18 cellular contexts compared by ENCODE assay signal in the genomic region with DNA sequence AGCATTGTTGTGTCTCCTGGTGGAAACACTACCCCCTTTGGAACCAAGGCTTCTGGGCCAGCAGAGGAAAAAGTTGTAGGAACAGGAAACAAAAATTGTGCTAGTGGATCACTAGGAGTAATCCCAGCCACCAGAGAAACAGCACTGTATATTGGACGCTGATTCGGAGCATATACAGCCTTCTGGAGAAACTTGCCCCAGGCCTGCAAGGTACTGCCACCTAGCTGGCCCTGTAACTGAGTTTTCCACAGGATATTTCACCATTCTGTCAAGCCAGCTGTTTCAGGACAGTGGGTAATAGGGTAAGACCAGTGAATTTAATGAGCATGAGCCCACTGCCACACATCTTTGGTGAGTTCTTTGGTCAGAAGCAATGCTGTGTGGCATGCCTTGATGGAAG. TPM values are rescaled to one million over a fixed set of nuclear protein-coding genes. Genes with fewer than 3 reads are reported as not detected.
DNase-seq lines count a peak whose midpoint lies in the region; ATAC-seq, FAIRE-seq and TF ChIP-seq lines count a peak whose summit lies in the region.
"Had no signal": no experiment of that assay in that cellular context is flagged by ENCODE, and none has a peak within 500 bp of the region (broad histone marks: within the 10 kb centered on the region; RNA-seq: fewer than 3 reads in every experiment).

No MANE protein-coding gene starts in this region.

- no peak for ATAC-seq in GM23338
- ATAC-seq: A549; CD8-positive, alpha-beta T cell; HCT116 had no signal

- WGBS in endodermal cell (ENCODE audit: insufficient coverage in 1 of 2, insufficient read length in 1 of 2), 2 experiments = 91 to 100% methylated on average over 2 of the region's 2 CpGs

- H3K9me3 Mint-ChIP-seq in endodermal cell (peaks cover 18% of the 10 kb centered on the region), neural progenitor cell (peaks cover 6% of the 10 kb centered on the region), GM23338 (peaks cover 12% of the 10 kb centered on the region)

- no peak overlapping the region for H3K9ac ChIP-seq in endodermal cell (ENCODE audit: extremely low read depth, low read length, poor library complexity, severe bottlenecking)
- no peak overlapping the region for H3K9ac ChIP-seq in neural progenitor cell
- H3K9ac ChIP-seq: BLaER1 treated with 17β-estradiol and CSF1 and Interleukin-3, amounts not matched to agents 10 nM and 100 nM; KMS-11 had no signal

- H3K4me2 ChIP-seq in neural progenitor cell = no peak overlapping the region
- no peak overlapping the region for H3K4me2 ChIP-seq in GM23338
- H3K4me2 ChIP-seq: A549, KMS-11 had no signal

- no peak for FAIRE-seq in H54 (lab: Jason Lieb, UNC)
- FAIRE-seq: A549 had no signal

- no peak overlapping the region for H3K27ac Mint-ChIP-seq in endodermal cell
- H3K27ac Mint-ChIP-seq in neural progenitor cell = no peak overlapping the region
- H3K27ac Mint-ChIP-seq in GM23338 = no peak overlapping the region
- H3K27ac Mint-ChIP-seq: CD8-positive, alpha-beta T cell; HFFc6 had no signal

- H4K20me1 ChIP-seq in neural progenitor cell (ENCODE audit: low read depth) (no peaks in the 10 kb centered on the region), GM23338 (replicated peaks; ENCODE audit: insufficient read depth) (no peaks in the 10 kb centered on the region)
- H4K20me1 ChIP-seq: BLaER1 treated with 17β-estradiol and CSF1 and Interleukin-3, amounts not matched to agents 10 nM and 100 nM had no signal

- no peaks in the 10 kb centered on the region for H3K27me3 ChIP-seq in endodermal cell (ENCODE audit: control insufficient read depth, insufficient read depth, low read length, poor library complexity, severe bottlenecking)
- H3K27me3 ChIP-seq in neural progenitor cell = no peaks in the 10 kb centered on the region
- no peaks in the 10 kb centered on the region for H3K27me3 ChIP-seq in SJCRH30
- no peaks in the 10 kb centered on the region for H3K27me3 ChIP-seq in GM23338 (ENCODE audit: insufficient read depth)
- H3K27me3 ChIP-seq: BLaER1 treated with 17β-estradiol and CSF1 and Interleukin-3, amounts not matched to agents 10 nM and 100 nM had no signal

- H3K9me2 ChIP-seq in GM23338 (ENCODE audit: insufficient read depth) = no peaks in the 10 kb centered on the region

- H3K4me3 ChIP-seq in endodermal cell (ENCODE audit: low read length) (no peak overlapping the region), neural progenitor cell (no peak overlapping the region), SJCRH30 (no peak overlapping the region), GM23338 (no peak overlapping the region)
- H3K4me3 ChIP-seq: A549; BLaER1 treated with 17β-estradiol and CSF1 and Interleukin-3, amounts not matched to agents 10 nM and 100 nM had no signal

- H3K36me3 ChIP-seq in endodermal cell (ENCODE audit: control insufficient read depth, insufficient read depth, low read length) = no peaks in the 10 kb centered on the region
- no peaks in the 10 kb centered on the region for H3K36me3 ChIP-seq in neural progenitor cell
- no peaks in the 10 kb centered on the region for H3K36me3 ChIP-seq in SJCRH30
- H3K36me3 ChIP-seq in GM23338 (ENCODE audit: insufficient read depth) = no peaks in the 10 kb centered on the region
- H3K36me3 ChIP-seq: BLaER1 treated with 17β-estradiol and CSF1 and Interleukin-3, amounts not matched to agents 10 nM and 100 nM had no signal

- peaks cover 5% of the 10 kb centered on the region for H3K9me3 ChIP-seq in endodermal cell (ENCODE audit: control insufficient read depth, low read length)
- no peaks in the 10 kb centered on the region for H3K9me3 ChIP-seq in neural progenitor cell (ENCODE audit: low read depth)
- H3K9me3 ChIP-seq in SJCRH30 (replicated peaks) = no peaks in the 10 kb centered on the region
- H3K9me3 ChIP-seq: A549 had no signal

- H3K27ac ChIP-seq in endodermal cell (ENCODE audit: low read depth, low read length) (no peak overlapping the region), neural progenitor cell (no peak overlapping the region), SJCRH30 (no peak overlapping the region), GM23338 (ENCODE audit: low read depth) (no peak overlapping the region)
- H3K27ac ChIP-seq: 22Rv1; A549; BLaER1 treated with 17β-estradiol and CSF1 and Interleukin-3, amounts not matched to agents 10 nM and 100 nM; KMS-11 had no signal

- H3K79me2 ChIP-seq in neural progenitor cell (ENCODE audit: low read depth) = no peaks in the 10 kb centered on the region
- H3K79me2 ChIP-seq in GM23338 (replicated peaks; ENCODE audit: insufficient read depth) = no peaks in the 10 kb centered on the region

- H3K4me1 ChIP-seq in endodermal cell (ENCODE audit: control insufficient read depth, insufficient read depth, low read length) = no peaks in the 10 kb centered on the region
- H3K4me1 ChIP-seq in neural progenitor cell = no peaks in the 10 kb centered on the region
- no peaks in the 10 kb centered on the region for H3K4me1 ChIP-seq in SJCRH30
- H3K4me1 ChIP-seq in GM23338 (ENCODE audit: insufficient read depth) = 0 out of 2 replicates have a peak, but pooled peaks cover 4% of the 10 kb centered on the region
- H3K4me1 ChIP-seq: A549 had no signal

- no peak for TF ChIP-seq POLR2A in H54 (IDR thresholded peaks at IDR 0.05; ENCODE audit: low read depth, low read length)

- H3K4me3 Mint-ChIP-seq in endodermal cell (no peak overlapping the region), neural progenitor cell (no peak overlapping the region), GM23338 (no peak overlapping the region)
- H3K4me3 Mint-ChIP-seq: CD8-positive, alpha-beta T cell; HFFc6 had no signal

- no peaks in the 10 kb centered on the region for H3K27me3 Mint-ChIP-seq in endodermal cell (ENCODE audit: insufficient read depth)
- peaks cover 5% of the 10 kb centered on the region for H3K27me3 Mint-ChIP-seq in neural progenitor cell (ENCODE audit: insufficient read depth, low read depth)
- peaks cover 12% of the 10 kb centered on the region for H3K27me3 Mint-ChIP-seq in GM23338 (ENCODE audit: insufficient read depth, low read depth, poor library complexity)

- DNase-seq in DMS 273 (lab: John Stamatoyannopoulos, UW; ENCODE audit: unreplicated experiment) (peak; percentile 46), DMS 273 treated with DMSO at 0.1 percent for 48 hours (lab: John Stamatoyannopoulos, UW) (no peak), GF-D8 (lab: John Stamatoyannopoulos, UW) (peak; percentile 30), endodermal cell (no peak), neural progenitor cell (ENCODE audit: low spot score) (no peak), H54 (ENCODE audit: insufficient read length, low spot score) (no peak), SJCRH30 (no peak), GM23338 (ENCODE audit: low spot score) (no peak)
- DNase-seq: AML-193; Calu3; CD8-positive, alpha-beta T cell; GDM1; HFFc6 had no signal

- no peaks in the 10 kb centered on the region for H3F3A ChIP-seq in neural progenitor cell (ENCODE audit: low read depth)
- H3F3A ChIP-seq in GM23338 (replicated peaks; ENCODE audit: low read depth) = no peaks in the 10 kb centered on the region

- TF ChIP-seq CTCF in endodermal cell (conservative IDR thresholded peaks at IDR 0.05) (peak; percentile 25), neural progenitor cell (IDR thresholded peaks at IDR 0.05) (no peak), GM23338 (conservative IDR thresholded peaks at IDR 0.05; ENCODE audit: low read depth in 2 of 2) (peak in 1 of 2 experiments; percentile 29; a peak in 2 of 4 replicates)

- H2AFZ ChIP-seq in neural progenitor cell (replicated peaks) (peak overlapping the region; percentile 37), GM23338 (no peak overlapping the region)

- H3K36me3 Mint-ChIP-seq in endodermal cell (ENCODE audit: low read depth) (no peaks in the 10 kb centered on the region), neural progenitor cell (no peaks in the 10 kb centered on the region), GM23338 (ENCODE audit: low read depth) (peaks cover 8% of the 10 kb centered on the region; the same call in 2 of the 3 replicates)
- H3K36me3 Mint-ChIP-seq: CD8-positive, alpha-beta T cell had no signal

- H3K4me1 Mint-ChIP-seq in endodermal cell (peaks cover 5% of the 10 kb centered on the region), neural progenitor cell (peaks cover 4% of the 10 kb centered on the region), GM23338 (peaks cover 7% of the 10 kb centered on the region)

TF ChIP-seq in GM23338, 12 proteins besides CTCF, POLR2A, EP300 and RAD21 (continues in another document):
- no peak for TF ChIP-seq ZNF331 (CRISPR knock-in tag; IDR thresholded peaks at IDR 0.05; ENCODE audit: low read depth)

RNA-seq across cellular contexts. Expression of gene EMILIN2, which starts 25.1 kb away (rescaled TPM):
- total RNA-seq in endodermal cell = 10 to 100 TPM; 14.2 to 16.8 TPM
- 7.2 TPM for polyA plus RNA-seq in endodermal cell (2013, experiment 1 of 2)
- 5.8 TPM for polyA plus RNA-seq in endodermal cell (2013, experiment 2 of 2)
- 2.2 and 10.7 TPM in 2 replicates for total RNA-seq in neural progenitor cell (ENCODE audit: low replicate concordance)
- total RNA-seq in SJCRH30 (2014; rRNA removed; shearing (Covaris generic)) = 0.06 and 0.28 TPM in 2 replicates
- total RNA-seq in GM23338 (2014; rRNA removed; shearing (Covaris generic)) = 7.1 and 11.6 TPM in 2 replicates
- 3.0 and 3.7 TPM in 2 replicates for polyA plus RNA-seq in GM23338 (2016; fragmentation: Nextera tagmentation; extraction: Ambion mirVana)

Comparison
In these comparisons a context has a peak if more than half of its experiments do, and no peak if none do; other contexts are left out.
1. DNase-seq: peak in DMS 273 (single experiment) and GF-D8 (single experiment); none in DMS 273 treated with DMSO at 0.1 percent for 48 hours (single experiment), endodermal cell (single experiment), neural progenitor cell (single experiment), H54 (single experiment), SJCRH30 (0 of 2) and GM23338 (single experiment).